Comparison of ENCODE assay signal across 9 cellular contexts in the genomic region with DNA sequence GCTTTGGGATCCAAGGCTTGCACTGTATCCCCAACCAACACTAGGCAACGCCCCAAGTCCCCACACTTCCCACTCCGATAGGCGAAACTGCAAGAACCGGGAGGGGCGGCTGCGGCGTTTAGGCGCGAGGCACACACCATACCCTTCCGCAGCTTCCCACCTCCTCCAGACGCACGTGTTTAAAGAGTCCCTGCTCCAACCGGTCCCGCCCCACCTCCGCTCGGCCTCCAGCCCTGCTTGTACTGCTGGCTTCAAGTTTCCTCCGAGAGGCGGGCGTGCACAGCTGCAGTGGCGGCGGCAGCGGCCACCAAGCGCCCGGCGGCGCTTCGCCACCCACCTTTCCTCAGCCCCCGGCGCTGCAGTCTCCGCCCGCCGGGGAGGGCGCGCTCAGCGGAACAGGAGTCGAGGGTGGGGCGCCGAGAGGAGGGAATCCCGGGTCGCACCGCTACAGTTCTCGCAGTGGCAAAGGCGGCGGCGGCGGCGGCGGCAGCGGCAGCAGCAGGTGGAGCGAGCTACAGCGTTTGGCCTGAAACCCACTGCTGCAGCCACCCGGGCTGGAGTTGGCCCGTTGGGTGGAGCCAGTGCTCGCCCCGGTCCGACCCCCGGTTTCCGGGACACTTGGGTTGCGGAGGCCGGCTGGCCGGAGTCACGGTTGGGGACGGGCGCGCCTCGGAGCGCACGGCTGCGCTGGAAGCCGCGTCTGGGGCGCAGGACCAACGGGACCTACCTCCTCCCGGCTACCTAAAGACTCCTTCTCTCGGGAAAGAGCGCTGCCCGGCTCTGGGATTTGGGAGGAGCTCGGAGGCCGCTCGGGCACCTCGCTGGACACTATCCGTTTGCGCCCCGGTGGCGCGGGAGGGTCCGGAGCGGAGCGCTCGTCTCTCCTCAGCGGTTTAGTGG.
DNase-seq lines count a peak whose midpoint lies in the region; ATAC-seq and TF ChIP-seq lines count a peak whose summit lies in the region.
"Had no signal": no experiment of that assay in that cellular context is flagged by ENCODE, and none has a peak within 500 bp of the region (broad histone marks: within the 10 kb centered on the region; RNA-seq: fewer than 3 reads in every experiment).

A gene (plus strand): TSS at position 457 of the 900 bp plus-strand sequence. CDS start 858 bp downstream, outside the sequence.

- no peak for ATAC-seq in HG03342 (IDR thresholded peaks at IDR 0.05; ENCODE audit: unreplicated experiment)

- no peak for TF ChIP-seq CTCF in AG09309 (IDR thresholded peaks at IDR 0.05; ENCODE audit: control insufficient read depth, insufficient read depth, low read depth, low read length, missing control alignments)

- H3K27ac ChIP-seq in iPS-20b (ENCODE audit: low read length) = no peak within 1 kb of the TSS
- H3K27ac ChIP-seq: neutrophil had no signal

- no peaks in the 10 kb centered on the region for H3K9me3 ChIP-seq in adipocyte (ENCODE audit: control insufficient read depth, low read length)
- H3K9me3 ChIP-seq in iPS-20b (ENCODE audit: insufficient read depth, low read depth, low read length) = no peaks in the 10 kb centered on the region
- H3K9me3 ChIP-seq: neutrophil had no signal

- no peaks in the 10 kb centered on the region for H3K36me3 ChIP-seq in adipocyte (ENCODE audit: control insufficient read depth, insufficient read depth, low read length, severe bottlenecking)
- H3K36me3 ChIP-seq in iPS-20b (ENCODE audit: insufficient read depth, low read depth, low read length) = no peaks in the 10 kb centered on the region
- H3K36me3 ChIP-seq: neutrophil had no signal

- peaks cover 24% of the 10 kb centered on the region for H3K4me1 ChIP-seq in adipocyte (ENCODE audit: control insufficient read depth, insufficient read depth, low read length)
- H3K4me1 ChIP-seq in iPS-20b (ENCODE audit: insufficient read depth, low read length) = no peaks in the 10 kb centered on the region

- no peaks in the 10 kb centered on the region for H3K27me3 ChIP-seq in adipocyte (replicated peaks; ENCODE audit: control insufficient read depth, insufficient read depth, low read length)
- H3K27me3 ChIP-seq in iPS-20b (ENCODE audit: insufficient read depth, low read length) = peaks cover 77% of the 10 kb centered on the region

- DNase-seq in AG09309 (ENCODE audit: low read depth) (no peak), HCEC 1CT (peak; percentile 44), NOMO-1 (lab: John Stamatoyannopoulos, UW; ENCODE audit: unreplicated experiment in 2 of 2) (peak; percentile 68 to 80), adipocyte (ENCODE audit: low read depth) (peak; percentile 42), SKM-1 treated with dmso at 0.1 percent for 144 hours (lab: John Stamatoyannopoulos, UW; ENCODE audit: unreplicated experiment) (no peak)
- DNase-seq in stimulated activated CD4-positive, alpha-beta T cell treated with anti-CD3 and anti-CD28 coated beads, Interleukin-4, amount 100 ng/mL, for 24 hours = peak; percentile 24

- H3K9ac ChIP-seq in adipocyte (ENCODE audit: low read length) = peak within 1 kb of the TSS; percentile 51
- H3K9ac ChIP-seq in iPS-20b (ENCODE audit: low read depth, low read length) = no peak within 1 kb of the TSS; the same call in 1 of the 2 replicates

- H3K4me3 ChIP-seq in AG09309 (ENCODE audit: control insufficient read depth, low read depth, low read length) (peak within 1 kb of the TSS; percentile 68), adipocyte (ENCODE audit: low read length) (peak within 1 kb of the TSS; percentile 84), iPS-20b (ENCODE audit: low read length) (peak within 1 kb of the TSS; percentile 60)

Comparison
In these comparisons a context has a peak if more than half of its experiments do, and no peak if none do; other contexts are left out.
1. DNase-seq: peak in HCEC 1CT (single experiment), NOMO-1 (2 of 2), adipocyte (single experiment) and stimulated activated CD4-positive, alpha-beta T cell treated with anti-CD3 and anti-CD28 coated beads, Interleukin-4, amount 100 ng/mL, for 24 hours (single experiment); none in AG09309 (single experiment) and SKM-1 treated with dmso at 0.1 percent for 144 hours (single experiment).
2. Peak in every context shown above with its lines, with median percentiles within 50 percentile points of each other: H3K4me3 ChIP-seq.